19 cellular contexts compared by ENCODE assay signal in the genomic region with DNA sequence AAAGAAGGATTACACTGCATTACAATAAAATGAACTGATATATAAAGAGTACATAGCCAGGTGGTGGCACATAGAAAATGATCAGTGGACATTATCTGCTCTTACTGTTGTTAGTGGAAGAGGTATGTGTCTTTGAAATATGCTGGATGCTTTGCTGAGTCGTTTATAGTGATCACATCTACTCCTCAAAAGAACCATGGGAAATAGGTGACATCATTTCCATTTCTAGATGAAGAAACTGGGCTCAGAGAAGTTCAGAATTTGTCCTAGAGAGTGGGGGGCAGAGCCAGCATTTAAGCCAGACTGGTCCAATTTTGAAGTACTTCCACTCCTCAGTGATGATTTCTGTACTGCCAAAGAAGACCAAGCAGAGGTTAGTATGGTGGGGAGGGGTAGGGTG. TPM values are rescaled to one million over a fixed set of nuclear protein-coding genes. Genes with fewer than 3 reads are reported as not detected.
DNase-seq lines count a peak whose midpoint lies in the region; ATAC-seq and TF ChIP-seq lines count a peak whose summit lies in the region.
"Had no signal": no experiment of that assay in that cellular context is flagged by ENCODE, and none has a peak within 500 bp of the region (broad histone marks: within the 10 kb centered on the region; RNA-seq: fewer than 3 reads in every experiment).

No MANE protein-coding gene starts in this region.

- no peak for ATAC-seq in SK-N-SH treated with all-trans-retinoic acid at 6 μM for 48 hours

- no peaks in the 10 kb centered on the region for H3K27me3 ChIP-seq in hepatocyte

- 64% methylated on average over 1 of the region's 1 CpG for WGBS in hepatocyte (ENCODE audit: low lambda C conversion rate, missing lambda C conversion rate)

- H3K4me1 ChIP-seq in hepatocyte (ENCODE audit: insufficient read depth) = no peaks in the 10 kb centered on the region

- no peaks in the 10 kb centered on the region for H3K9me3 Mint-ChIP-seq in activated naive CD4-positive, alpha-beta T cell treated with anti-CD3 and anti-CD28 coated beads, Interleukin-2, amount 50 U/mL, for 24 hours
- H3K9me3 Mint-ChIP-seq in chondrocyte (ENCODE audit: low read depth) = no peaks in the 10 kb centered on the region
- H3K9me3 Mint-ChIP-seq: IgD-negative memory B cell had no signal

- peaks cover 2% of the 10 kb centered on the region for H3K27me3 Mint-ChIP-seq in activated naive CD4-positive, alpha-beta T cell treated with anti-CD3 and anti-CD28 coated beads, Interleukin-2, amount 50 U/mL, for 24 hours
- H3K27me3 Mint-ChIP-seq in chondrocyte (ENCODE audit: low read depth) = no peaks in the 10 kb centered on the region
- H3K27me3 Mint-ChIP-seq: B cell had no signal

- no peak overlapping the region for H3K27ac ChIP-seq in hepatocyte

- peak overlapping the region; percentile 57 for H3K27ac Mint-ChIP-seq in activated naive CD4-positive, alpha-beta T cell treated with anti-CD3 and anti-CD28 coated beads, Interleukin-2, amount 50 U/mL, for 24 hours
- no peak overlapping the region for H3K27ac Mint-ChIP-seq in chondrocyte (ENCODE audit: unreplicated experiment)
- H3K27ac Mint-ChIP-seq: B cell had no signal

- H3K36me3 Mint-ChIP-seq in activated naive CD4-positive, alpha-beta T cell treated with anti-CD3 and anti-CD28 coated beads, Interleukin-2, amount 50 U/mL, for 24 hours = no peaks in the 10 kb centered on the region
- H3K36me3 Mint-ChIP-seq in chondrocyte (ENCODE audit: low read depth) = no peaks in the 10 kb centered on the region
- H3K36me3 Mint-ChIP-seq: IgD-negative memory B cell had no signal

- H3K36me3 ChIP-seq in hepatocyte (replicated peaks; ENCODE audit: insufficient read depth, low read depth) = no peaks in the 10 kb centered on the region

- no peak for TF ChIP-seq CTCF in hepatocyte (IDR thresholded peaks at IDR 0.05; ENCODE audit: poor library complexity)
- TF ChIP-seq CTCF in chondrocyte (IDR thresholded peaks at IDR 0.05) = no peak

- no peaks in the 10 kb centered on the region for H3K9me3 ChIP-seq in hepatocyte (ENCODE audit: low read depth)

- H3K4me2 ChIP-seq in hepatocyte = no peak overlapping the region

- no peaks in the 10 kb centered on the region for H3K9me2 ChIP-seq in hepatocyte (replicated peaks; ENCODE audit: insufficient read depth)

- H3K4me3 Mint-ChIP-seq in activated naive CD4-positive, alpha-beta T cell treated with anti-CD3 and anti-CD28 coated beads, Interleukin-2, amount 50 U/mL, for 24 hours = no peak overlapping the region
- H3K4me3 Mint-ChIP-seq in chondrocyte (ENCODE audit: unreplicated experiment) = no peak overlapping the region
- H3K4me3 Mint-ChIP-seq: B cell, IgD-negative memory B cell had no signal

- no peaks in the 10 kb centered on the region for H3K79me2 ChIP-seq in hepatocyte

- no peak overlapping the region for H3K4me3 ChIP-seq in hepatocyte

- H4K20me1 ChIP-seq in hepatocyte (ENCODE audit: insufficient read depth, poor library complexity, severe bottlenecking) = no peaks in the 10 kb centered on the region

- H3K4me1 Mint-ChIP-seq in activated naive CD4-positive, alpha-beta T cell treated with anti-CD3 and anti-CD28 coated beads, Interleukin-2, amount 50 U/mL, for 24 hours = peaks cover 18% of the 10 kb centered on the region
- peaks cover 3% of the 10 kb centered on the region for H3K4me1 Mint-ChIP-seq in chondrocyte (ENCODE audit: low read depth)

- H2AFZ ChIP-seq in hepatocyte = no peak overlapping the region

- DNase-seq in activated naive CD4-positive, alpha-beta T cell treated with anti-CD3 and anti-CD28 coated beads, Interleukin-2, amount 50 U/mL, for 16 hours = no peak
- peak; percentile 20 for DNase-seq in amniotic epithelial cell (ENCODE audit: low read depth)
- peak; percentile 13 for DNase-seq in kidney tubule cell (ENCODE audit: low spot score)
- no peak for DNase-seq in hepatocyte (ENCODE audit: low spot score)
- DNase-seq in cerebellar nuclear complex (lab: John Stamatoyannopoulos, UW) = no peak
- no peak for DNase-seq in chondrocyte (ENCODE audit: low spot score)
- DNase-seq: DND-41, Kasumi-1, MM.1S, NCI-H1092, NCI-H1436 treated with DMSO at 0.1 percent for 48 hours, NCI-H2029, NCI-H345, NCI-H524 treated with DMSO at 0.1 percent for 48 hours, SHP77 treated with DMSO at 0.1 percent for 48 hours had no signal

TF ChIP-seq in SK-N-SH treated with all-trans-retinoic acid at 6 μM for 48 hours, 23 proteins besides CTCF, POLR2A, EP300 and RAD21:
- TF ChIP-seq CSDC2 (CRISPR knock-in tag; IDR thresholded peaks at IDR 0.05) = no peak
- no peak for TF ChIP-seq ZNF70 (CRISPR knock-in tag; IDR thresholded peaks at IDR 0.05)
- TF ChIP-seq, protein P1, sequence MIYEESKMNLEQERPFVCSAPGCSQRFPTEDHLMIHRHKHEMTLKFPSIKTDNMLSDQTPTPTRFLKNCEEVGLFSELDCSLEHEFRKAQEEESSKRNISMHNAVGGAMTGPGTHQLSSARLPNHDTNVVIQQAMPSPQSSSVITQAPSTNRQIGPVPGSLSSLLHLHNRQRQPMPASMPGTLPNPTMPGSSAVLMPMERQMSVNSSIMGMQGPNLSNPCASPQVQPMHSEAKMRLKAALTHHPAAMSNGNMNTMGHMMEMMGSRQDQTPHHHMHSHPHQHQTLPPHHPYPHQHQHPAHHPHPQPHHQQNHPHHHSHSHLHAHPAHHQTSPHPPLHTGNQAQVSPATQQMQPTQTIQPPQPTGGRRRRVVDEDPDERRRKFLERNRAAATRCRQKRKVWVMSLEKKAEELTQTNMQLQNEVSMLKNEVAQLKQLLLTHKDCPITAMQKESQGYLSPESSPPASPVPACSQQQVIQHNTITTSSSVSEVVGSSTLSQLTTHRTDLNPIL (CRISPR knock-in tag; IDR thresholded peaks at IDR 0.05; ENCODE audit: low read depth) = no peak
- no peak for TF ChIP-seq ARNTL (CRISPR knock-in tag; IDR thresholded peaks at IDR 0.05; ENCODE audit: borderline replicate concordance, low read depth)
- TF ChIP-seq POU6F1 (CRISPR knock-in tag; IDR thresholded peaks at IDR 0.05; ENCODE audit: borderline replicate concordance, low read depth) = no peak
- no peak for TF ChIP-seq TOX (CRISPR knock-in tag; IDR thresholded peaks at IDR 0.05; ENCODE audit: borderline replicate concordance)
- TF ChIP-seq ZNF565 (CRISPR knock-in tag; conservative IDR thresholded peaks at IDR 0.05; ENCODE audit: low read depth) = no peak
- TF ChIP-seq BACH2 (CRISPR knock-in tag; IDR thresholded peaks at IDR 0.05; ENCODE audit: borderline replicate concordance) = no peak
TF ChIP-seq in SK-N-SH treated with all-trans-retinoic acid at 6 μM for 48 hours: peak in this region for 0.

RNA-seq across cellular contexts. Expression of gene BACH1, which starts 34.0 kb away (rescaled TPM):
- total RNA-seq in hepatocyte (69.8 and 79.8 TPM in 2 replicates), chondrocyte (85.4 to 123 TPM (median 120 TPM) in 3 replicates)
- 19.7 and 21.5 TPM in 2 replicates for polyA plus RNA-seq in hepatocyte

Comparison
In these comparisons a context has a peak if more than half of its experiments do, and no peak if none do; other contexts are left out.
1. DNase-seq: peak in amniotic epithelial cell (single experiment) and kidney tubule cell (single experiment); none in activated naive CD4-positive, alpha-beta T cell treated with anti-CD3 and anti-CD28 coated beads, Interleukin-2, amount 50 U/mL, for 16 hours (single experiment), hepatocyte (single experiment), cerebellar nuclear complex (0 of 2) and chondrocyte (single experiment).